In genomic region chr19:48588670-48589399, GRCh38 we compare ENCODE assay signal across 2 cellular contexts.
TF ChIP-seq lines count a peak whose summit lies in the region.

No MANE protein-coding gene starts in this region.

TF ChIP-seq in HEK293, 187 proteins besides CTCF, POLR2A, EP300 and RAD21 (continued from another document and continues in another):
- TF ChIP-seq HIC1 (tag by site-specific recombination; IDR thresholded peaks at IDR 0.05): peak; percentile 25; the same call in 1 of the 2 replicates
- no peak for TF ChIP-seq IKZF3 (tag by site-specific recombination; IDR thresholded peaks at IDR 0.05)
- TF ChIP-seq ZNF394 (tag by site-specific recombination; IDR thresholded peaks at IDR 0.05; ENCODE audit: borderline replicate concordance): peak; percentile 63; the same call in 1 of the 2 replicates
- TF ChIP-seq SP7 (tag by site-specific recombination; IDR thresholded peaks at IDR 0.05): peak; percentile 87
- peak; percentile 89; the same call in 1 of the 2 replicates for TF ChIP-seq ZNF501 (tag by site-specific recombination; IDR thresholded peaks at IDR 0.05)
- TF ChIP-seq ZBTB26 (tag by site-specific recombination; optimal IDR thresholded peaks at IDR 0.05): peak; percentile 23
- TF ChIP-seq ZNF26 (tag by site-specific recombination; IDR thresholded peaks at IDR 0.05): no peak
- no peak for TF ChIP-seq ZNF660 (tag by site-specific recombination; IDR thresholded peaks at IDR 0.05)
- peak; percentile 90 for TF ChIP-seq ZNF585B (tag by site-specific recombination; IDR thresholded peaks at IDR 0.05)
- peak; percentile 83 for TF ChIP-seq ZNF610 (tag by site-specific recombination; IDR thresholded peaks at IDR 0.05; ENCODE audit: borderline replicate concordance)
- TF ChIP-seq ZNF521 (tag by site-specific recombination; IDR thresholded peaks at IDR 0.05): no peak
- TF ChIP-seq ZNF580 (tag by site-specific recombination; IDR thresholded peaks at IDR 0.05): peak; percentile 99
- peak; percentile 44 for TF ChIP-seq ZNF398 (tag by site-specific recombination; IDR thresholded peaks at IDR 0.05)
- TF ChIP-seq ZNF169 (tag by site-specific recombination; IDR thresholded peaks at IDR 0.05): no peak
- TF ChIP-seq KLF17 (tag by site-specific recombination; IDR thresholded peaks at IDR 0.05): peak; percentile 93
- no peak for TF ChIP-seq ZNF514 (tag by site-specific recombination; IDR thresholded peaks at IDR 0.05)
- no peak; the same call in 1 of the 2 replicates for TF ChIP-seq ZNF768 (tag by site-specific recombination; IDR thresholded peaks at IDR 0.05)
- TF ChIP-seq ZNF302 (tag by site-specific recombination; IDR thresholded peaks at IDR 0.05; ENCODE audit: low read depth): no peak

TF ChIP-seq in HepG2, 621 proteins besides CTCF, POLR2A, EP300 and RAD21 (continued from another document and continues in another):
- no peak for TF ChIP-seq PRDM15 (CRISPR knock-in tag; IDR thresholded peaks at IDR 0.05)
- no peak for TF ChIP-seq TEF (CRISPR knock-in tag; IDR thresholded peaks at IDR 0.05)
- TF ChIP-seq DMAP1 (CRISPR knock-in tag; IDR thresholded peaks at IDR 0.05): 0 out of 2 replicates have a peak, but pooled peaks have one; percentile 18
- no peak for TF ChIP-seq HNF4A (CRISPR knock-in tag; IDR thresholded peaks at IDR 0.05)
- no peak for TF ChIP-seq POLR2AphosphoS2 (IDR thresholded peaks at IDR 0.05; ENCODE audit: low read depth, low read length)
- TF ChIP-seq ZNF432 (CRISPR knock-in tag; IDR thresholded peaks at IDR 0.05; ENCODE audit: borderline replicate concordance): no peak
- TF ChIP-seq ZNF18 (CRISPR knock-in tag; IDR thresholded peaks at IDR 0.05; ENCODE audit: insufficient replicate concordance): no peak
- TF ChIP-seq MAFF (IDR thresholded peaks at IDR 0.05; ENCODE audit: low read depth, low read length): no peak
- TF ChIP-seq PAXIP1 (CRISPR knock-in tag; conservative IDR thresholded peaks at IDR 0.05): no peak
- no peak for TF ChIP-seq CERS6 (CRISPR knock-in tag; IDR thresholded peaks at IDR 0.05)
- TF ChIP-seq NCOR1 (IDR thresholded peaks at IDR 0.05; ENCODE audit: borderline replicate concordance, low read length): no peak
- peak; percentile 27; the same call in 1 of the 2 replicates for TF ChIP-seq THAP9 (CRISPR knock-in tag; IDR thresholded peaks at IDR 0.05; ENCODE audit: borderline replicate concordance)
- peak; percentile 34; the same call in 1 of the 2 replicates for TF ChIP-seq SMC3 (IDR thresholded peaks at IDR 0.05; ENCODE audit: low read length)
- TF ChIP-seq PLRG1 (conservative IDR thresholded peaks at IDR 0.05): no peak
- no peak for TF ChIP-seq ZNF33B (CRISPR knock-in tag; IDR thresholded peaks at IDR 0.05)
- TF ChIP-seq ZKSCAN1 (IDR thresholded peaks at IDR 0.05; ENCODE audit: low read length): no peak
- no peak for TF ChIP-seq ZNF253 (CRISPR knock-in tag; IDR thresholded peaks at IDR 0.05; ENCODE audit: borderline replicate concordance)
- no peak for TF ChIP-seq ZNF7 (CRISPR knock-in tag; IDR thresholded peaks at IDR 0.05)
- TF ChIP-seq AGO2 (optimal IDR thresholded peaks at IDR 0.05; ENCODE audit: low read depth, low read length): no peak
- no peak for TF ChIP-seq NFIB (CRISPR knock-in tag; IDR thresholded peaks at IDR 0.05; ENCODE audit: borderline replicate concordance)
- TF ChIP-seq HNRNPLL (IDR thresholded peaks at IDR 0.05; ENCODE audit: low read depth, low read length, poor library complexity, severe bottlenecking): peak; percentile 44
- no peak for TF ChIP-seq ZNF878 (CRISPR knock-in tag; IDR thresholded peaks at IDR 0.05)
- TF ChIP-seq ZNF207 (IDR thresholded peaks at IDR 0.05; ENCODE audit: borderline replicate concordance): no peak
- TF ChIP-seq ZNF280B (CRISPR knock-in tag; IDR thresholded peaks at IDR 0.05; ENCODE audit: borderline replicate concordance): no peak; the same call in 1 of the 2 replicates
- TF ChIP-seq HNRNPK (IDR thresholded peaks at IDR 0.05; ENCODE audit: low read depth, low read length, poor library complexity, severe bottlenecking): peak; percentile 67
- 0 out of 2 replicates have a peak, but pooled peaks have one; percentile 27 for TF ChIP-seq ZNF501 (CRISPR knock-in tag; IDR thresholded peaks at IDR 0.05)
- TF ChIP-seq ZFP62 (CRISPR knock-in tag; IDR thresholded peaks at IDR 0.05): no peak
- TF ChIP-seq ZNF687 (CRISPR knock-in tag; IDR thresholded peaks at IDR 0.05): peak; percentile 77
- TF ChIP-seq ZFP36L2 (CRISPR knock-in tag; IDR thresholded peaks at IDR 0.05): no peak
- no peak for TF ChIP-seq SMARCC2 (IDR thresholded peaks at IDR 0.05)
- no peak for TF ChIP-seq KLF11 (CRISPR knock-in tag; IDR thresholded peaks at IDR 0.05)
- peak; percentile 95; the same call in 1 of the 2 replicates for TF ChIP-seq CHD4 (IDR thresholded peaks at IDR 0.05; ENCODE audit: borderline replicate concordance, low read length)
